26 cellular contexts compared by ENCODE assay signal in the genomic region with DNA sequence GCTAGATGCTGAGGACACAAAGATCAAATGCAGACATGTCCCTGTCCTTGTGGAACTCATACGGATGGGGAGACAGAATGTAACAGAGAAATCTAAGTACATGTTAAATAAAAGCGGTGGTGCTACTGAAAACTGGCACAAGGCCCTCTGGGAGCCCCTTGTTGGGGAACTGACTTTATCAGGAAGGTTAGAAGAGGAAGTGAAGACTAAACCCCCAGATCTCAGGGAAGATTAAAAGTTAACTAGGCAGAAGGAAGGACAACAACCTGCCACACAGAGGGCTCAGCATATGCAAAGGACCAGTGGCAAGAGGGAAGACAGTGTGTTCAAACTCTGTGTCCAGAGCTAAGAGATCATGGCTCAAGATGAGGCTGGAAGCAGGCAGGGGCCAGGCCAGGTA. TPM values are rescaled to one million over a fixed set of nuclear protein-coding genes. Genes with fewer than 3 reads are reported as not detected.
"Had no signal": no experiment of that assay in that cellular context is flagged by ENCODE, and none has a peak within 500 bp of the region (broad histone marks: within the 10 kb centered on the region; RNA-seq: fewer than 3 reads in every experiment).

No MANE protein-coding gene starts in this region.

- ATAC-seq: gastroesophageal sphincter, left colon, right lobe of liver had no signal

- H3K4me3 ChIP-seq: adrenal gland, ascending aorta, coronary artery, gastroesophageal sphincter, right lobe of liver, upper lobe of left lung, vagina had no signal

- H3K36me3 ChIP-seq: adrenal gland, ascending aorta, gastroesophageal sphincter, neutrophil, right lobe of liver, upper lobe of left lung, vagina had no signal

- H3K27ac ChIP-seq: adrenal gland, ascending aorta, coronary artery, gastroesophageal sphincter, neutrophil, right lobe of liver, upper lobe of left lung, vagina, VCaP had no signal

- FAIRE-seq: endothelial cell of umbilical vein, kidney, TTC549 had no signal

- DNase-seq: activated CD4-positive, alpha-beta T cell treated with anti-CD3 and anti-CD28 coated beads for 4 hours; activated CD4-positive, alpha-beta T cell treated with anti-CD3 and anti-CD28 coated beads, Interleukin-2, amount 50 U/mL, for 4 hours; activated CD8-positive, alpha-beta memory T cell treated with anti-CD3 and anti-CD28 coated beads for 24 hours; activated effector memory CD4-positive, alpha-beta T cell treated with anti-CD3 and anti-CD28 coated beads, Interleukin-2, amount 50 U/mL, for 16 hours; activated naive CD4-positive, alpha-beta T cell treated with anti-CD3 and anti-CD28 coated beads for 36 hours; activated naive CD8-positive, alpha-beta T cell treated with anti-CD3 and anti-CD28 coated beads for 36 hours; adrenal gland; head of caudate nucleus; hippocampal formation; kidney; left colon; mammary epithelial cell; naive B cell; nephron progenitor cell; right lobe of liver; stimulated activated CD4-positive, alpha-beta T cell treated with anti-CD3 and anti-CD28 coated beads, Interleukin-12 subunit alpha, Interleukin-12 subunit beta, amount 100 ng/mL, for 4 hours; stimulated activated CD4-positive, alpha-beta T cell treated with anti-CD3 and anti-CD28 coated beads, Interleukin-4, amount 100 ng/mL, for 1 hour had no signal

- H3K9me3 ChIP-seq: adrenal gland, ascending aorta, gastroesophageal sphincter, neutrophil, right lobe of liver, upper lobe of left lung, vagina had no signal

- H3K4me1 ChIP-seq: ascending aorta had no signal

- H3K27me3 ChIP-seq: adrenal gland, ascending aorta, right lobe of liver, vagina had no signal

RNA-seq across cellular contexts. Expression of gene CACNB4, which starts 4.8 kb away (rescaled TPM):
- polyA plus RNA-seq: mammary epithelial cell had no signal
